In the genomic region with DNA sequence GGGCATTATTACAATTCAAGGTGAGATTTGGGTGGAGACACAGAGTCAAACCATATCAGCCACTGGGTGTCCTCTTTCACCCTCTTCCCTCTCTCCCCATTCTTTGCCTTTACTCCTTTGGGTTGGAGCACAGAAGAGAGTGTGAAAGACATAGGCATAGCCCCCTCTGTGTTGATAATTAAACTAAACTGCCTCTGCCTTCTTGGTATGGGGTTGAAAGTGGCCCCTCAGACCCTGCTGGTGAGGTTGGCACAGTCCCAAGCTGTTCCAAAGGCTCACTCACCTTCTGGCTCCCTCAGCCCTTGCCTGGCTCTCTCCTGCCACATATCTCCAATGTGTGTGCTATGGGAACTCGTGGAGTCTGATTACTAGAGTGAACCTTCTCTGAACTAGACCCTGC, we compare ENCODE assay signal across 1 cellular context.
TF ChIP-seq lines count a peak whose summit lies in the region.

No MANE protein-coding gene starts in this region.

TF ChIP-seq in H1, 55 proteins besides CTCF, POLR2A, EP300 and RAD21:
- TF ChIP-seq NANOG (IDR thresholded peaks at IDR 0.05; ENCODE audit: insufficient read depth, low read depth, low read length, poor library complexity, severe bottlenecking): no peak
- TF ChIP-seq RXRA (IDR thresholded peaks at IDR 0.05; ENCODE audit: insufficient read depth, low read depth, low read length): no peak
- no peak for TF ChIP-seq JUND (IDR thresholded peaks at IDR 0.05; ENCODE audit: low read length)
- TF ChIP-seq, protein P1, sequence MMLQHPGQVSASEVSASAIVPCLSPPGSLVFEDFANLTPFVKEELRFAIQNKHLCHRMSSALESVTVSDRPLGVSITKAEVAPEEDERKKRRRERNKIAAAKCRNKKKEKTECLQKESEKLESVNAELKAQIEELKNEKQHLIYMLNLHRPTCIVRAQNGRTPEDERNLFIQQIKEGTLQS (IDR thresholded peaks at IDR 0.05; ENCODE audit: insufficient read depth, low read depth, low read length): no peak
- no peak for TF ChIP-seq POLR2AphosphoS5 (IDR thresholded peaks at IDR 0.05; ENCODE audit: low read depth, low read length)
- TF ChIP-seq KDM1A (IDR thresholded peaks at IDR 0.05; ENCODE audit: borderline replicate concordance, low read length): no peak
